26 cellular contexts compared by ENCODE assay signal in genomic region chr3:139836656-139837464, GRCh38.
DNase-seq lines count a peak whose midpoint lies in the region; ATAC-seq and TF ChIP-seq lines count a peak whose summit lies in the region.
"Had no signal": no experiment of that assay in that cellular context is flagged by ENCODE, and none has a peak within 500 bp of the region (broad histone marks: within the 10 kb centered on the region; RNA-seq: fewer than 3 reads in every experiment).

No MANE protein-coding gene starts in this region.

- POLR2A ChIA-PET in CD4-positive, alpha-beta T cell (lab: Charles Lee), result no interaction called here

- no peak overlapping the region for H3K9ac ChIP-seq in BLaER1

- no peak for TF ChIP-seq CTCF in nephron (IDR thresholded peaks at IDR 0.05; ENCODE audit: unreplicated experiment in 3 of 3)
- no peak for TF ChIP-seq CTCF in CD4-positive, alpha-beta T cell (IDR thresholded peaks at IDR 0.05)

- H3K9me3 Mint-ChIP-seq in nephron, result peaks cover 2% of the 10 kb centered on the region
- H3K9me3 Mint-ChIP-seq in CD4-positive, alpha-beta T cell, result no peaks in the 10 kb centered on the region
- H3K9me3 Mint-ChIP-seq: activated CD4-positive, alpha-beta memory T cell treated with anti-CD3 and anti-CD28 coated beads, Interleukin-2, amount 10 ng/mL, durations not matched to agents 7 days and 5 days; stimulated activated memory B cell treated with anti-CD40 and anti-IgM and Interleukin-4, amounts not matched to agents 10 μg/mL and 1 μg/mL and 100 μg/mL, for 72 hours had no signal

- peak; percentile 81 for DNase-seq in DMS53 (lab: John Stamatoyannopoulos, UW)
- peak; percentile 61 to 68 for DNase-seq in SJCRH30
- DNase-seq in NCI-H345 treated with DMSO at 0.1 percent for 48 hours (lab: John Stamatoyannopoulos, UW; ENCODE audit: unreplicated experiment), result no peak
- no peak for DNase-seq in CD4-positive, alpha-beta T cell
- DNase-seq: activated CD4-positive, alpha-beta memory T cell treated with anti-CD3 and anti-CD28 coated beads, Interleukin-2, amount 10 ng/mL, durations not matched to agents 7 days and 5 days; activated CD8-positive, alpha-beta memory T cell treated with anti-CD3 and anti-CD28 coated beads, Interleukin-2, amount 50 U/mL, for 4 hours; activated naive CD4-positive, alpha-beta T cell treated with Interleukin-2 at 50 U/mL for 16 hours; Caco-2; cerebellar nuclear complex; dermis blood vessel endothelial cell; GOT3; HFFc6; left lung; naive thymus-derived CD4-positive, alpha-beta T cell; NCI-H146; NCI-H345; PC-3; T-helper 2 cell; upper lobe of left lung had no signal

- CTCF ChIA-PET in CD4-positive, alpha-beta T cell (lab: Charles Lee), result no interaction called here

- H3K4me1 ChIP-seq in BLaER1, result peaks cover 6% of the 10 kb centered on the region; the same call in 1 of the 2 replicates
- peaks cover 18% of the 10 kb centered on the region for H3K4me1 ChIP-seq in SJCRH30
- H3K4me1 ChIP-seq: Caco-2, left lung, upper lobe of left lung had no signal

- H3K27me3 Mint-ChIP-seq in nephron (ENCODE audit: low read depth), result no peaks in the 10 kb centered on the region
- H3K27me3 Mint-ChIP-seq in CD4-positive, alpha-beta T cell, result no peaks in the 10 kb centered on the region
- H3K27me3 Mint-ChIP-seq: activated CD4-positive, alpha-beta memory T cell treated with anti-CD3 and anti-CD28 coated beads, Interleukin-2, amount 10 ng/mL, durations not matched to agents 7 days and 5 days; stimulated activated memory B cell treated with anti-CD40 and anti-IgM and Interleukin-4, amounts not matched to agents 10 μg/mL and 1 μg/mL and 100 μg/mL, for 72 hours had no signal

- H4K20me1 ChIP-seq in BLaER1, result no peaks in the 10 kb centered on the region

- H3K27ac ChIP-seq in BLaER1 (no peak overlapping the region), SJCRH30 (peak overlapping the region; percentile 60)
- no peak overlapping the region for H3K27ac ChIP-seq in CD4-positive, alpha-beta T cell (ENCODE audit: low read depth, low read length)
- H3K27ac ChIP-seq: C4-2B, left lung, upper lobe of left lung had no signal

- peak overlapping the region in 2 of 3 experiments; percentile 28 to 66 for H3K27ac Mint-ChIP-seq in nephron
- H3K27ac Mint-ChIP-seq in CD4-positive, alpha-beta T cell, result no peak overlapping the region
- H3K27ac Mint-ChIP-seq: activated CD4-positive, alpha-beta memory T cell treated with anti-CD3 and anti-CD28 coated beads, Interleukin-2, amount 10 ng/mL, durations not matched to agents 7 days and 5 days; HFFc6; naive thymus-derived CD4-positive, alpha-beta T cell; stimulated activated memory B cell treated with anti-CD40 and anti-IgM and Interleukin-4, amounts not matched to agents 10 μg/mL and 1 μg/mL and 100 μg/mL, for 72 hours had no signal

- H3K9me3 ChIP-seq in BLaER1 (no peaks in the 10 kb centered on the region), SJCRH30 (replicated peaks) (peaks cover 4% of the 10 kb centered on the region; the same call in 1 of the 2 replicates)
- no peaks in the 10 kb centered on the region for H3K9me3 ChIP-seq in CD4-positive, alpha-beta T cell (ENCODE audit: control insufficient read depth, low read length)
- H3K9me3 ChIP-seq: Caco-2, left lung, upper lobe of left lung had no signal

- peaks cover 61% of the 10 kb centered on the region for H3K4me1 Mint-ChIP-seq in nephron
- no peaks in the 10 kb centered on the region for H3K4me1 Mint-ChIP-seq in CD4-positive, alpha-beta T cell (ENCODE audit: low read depth)
- H3K4me1 Mint-ChIP-seq: activated CD4-positive, alpha-beta memory T cell treated with anti-CD3 and anti-CD28 coated beads, Interleukin-2, amount 10 ng/mL, durations not matched to agents 7 days and 5 days; naive thymus-derived CD4-positive, alpha-beta T cell; stimulated activated memory B cell treated with anti-CD40 and anti-IgM and Interleukin-4, amounts not matched to agents 10 μg/mL and 1 μg/mL and 100 μg/mL, for 72 hours had no signal

- intact Hi-C loops in CD4-positive, alpha-beta T cell (cut with DNase I, micrococcal nuclease), result no loop called here

- H3K36me3 ChIP-seq in BLaER1 (no peaks in the 10 kb centered on the region), SJCRH30 (no peaks in the 10 kb centered on the region)
- H3K36me3 ChIP-seq: left lung, upper lobe of left lung had no signal

- H3K4me3 Mint-ChIP-seq in nephron, result peak overlapping the region in 2 of 3 experiments; percentile 4 to 62
- H3K4me3 Mint-ChIP-seq in CD4-positive, alpha-beta T cell, result no peak overlapping the region
- H3K4me3 Mint-ChIP-seq: activated CD4-positive, alpha-beta memory T cell treated with anti-CD3 and anti-CD28 coated beads, Interleukin-2, amount 10 ng/mL, durations not matched to agents 7 days and 5 days; HFFc6; naive thymus-derived CD4-positive, alpha-beta T cell; stimulated activated memory B cell treated with anti-CD40 and anti-IgM and Interleukin-4, amounts not matched to agents 10 μg/mL and 1 μg/mL and 100 μg/mL, for 72 hours had no signal

- H3K36me3 Mint-ChIP-seq in nephron (ENCODE audit: low read depth), result no peaks in the 10 kb centered on the region
- no peaks in the 10 kb centered on the region for H3K36me3 Mint-ChIP-seq in CD4-positive, alpha-beta T cell (ENCODE audit: low read depth)
- H3K36me3 Mint-ChIP-seq: naive thymus-derived CD4-positive, alpha-beta T cell; stimulated activated memory B cell treated with anti-CD40 and anti-IgM and Interleukin-4, amounts not matched to agents 10 μg/mL and 1 μg/mL and 100 μg/mL, for 72 hours had no signal

- no peak for ATAC-seq in HG02798 (IDR thresholded peaks at IDR 0.05; ENCODE audit: poor library complexity, unreplicated experiment)
- no peak for ATAC-seq in CD4-positive, alpha-beta T cell (ENCODE audit: poor library complexity)
- ATAC-seq: esophagus mucosa; left lung; naive thymus-derived CD4-positive, alpha-beta T cell; PC-3; stimulated activated memory B cell treated with anti-CD40 and anti-IgM and Interleukin-4, amounts not matched to agents 10 μg/mL and 1 μg/mL and 100 μg/mL, for 72 hours had no signal

- H3K4me2 ChIP-seq in BLaER1, result peak overlapping the region; percentile 22; the same call in 1 of the 2 replicates

- H3K27me3 ChIP-seq in BLaER1, result no peaks in the 10 kb centered on the region
- H3K27me3 ChIP-seq in SJCRH30, result no peaks in the 10 kb centered on the region
- no peaks in the 10 kb centered on the region for H3K27me3 ChIP-seq in CD4-positive, alpha-beta T cell (ENCODE audit: control insufficient read depth, insufficient read depth, low read length)
- H3K27me3 ChIP-seq: left lung, upper lobe of left lung had no signal

- H3K4me3 ChIP-seq in BLaER1 (no peak overlapping the region), SJCRH30 (no peak overlapping the region)
- H3K4me3 ChIP-seq: left lung, skin epidermis, upper lobe of left lung had no signal

Comparison
In these comparisons a context has a peak if more than half of its experiments do, and no peak if none do; other contexts are left out.
1. DNase-seq: peak in DMS53 (single experiment) and SJCRH30 (2 of 2); none in NCI-H345 treated with DMSO at 0.1 percent for 48 hours (single experiment) and CD4-positive, alpha-beta T cell (0 of 10).